In the genomic region with DNA sequence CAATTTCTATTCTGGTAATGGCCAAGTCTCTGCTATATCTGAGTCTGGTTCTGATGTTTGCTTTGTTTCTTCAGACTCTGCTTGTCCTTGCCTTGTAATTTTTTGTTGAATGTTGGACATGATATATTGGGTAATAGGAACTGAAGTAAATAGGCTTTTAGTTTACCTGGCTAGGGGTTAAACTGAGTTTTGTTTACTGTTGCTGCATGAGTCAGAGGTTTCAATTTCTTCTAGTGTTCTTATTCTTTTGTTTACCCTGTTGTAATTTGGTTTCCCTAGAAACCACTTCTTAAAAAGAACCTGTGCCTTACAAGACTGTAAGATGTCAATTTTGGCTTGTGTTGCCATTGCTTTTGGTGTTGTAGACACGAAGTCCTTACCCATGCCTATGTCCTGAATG, we compare ENCODE assay signal across 24 cellular contexts.
DNase-seq lines count a peak whose midpoint lies in the region; ATAC-seq, FAIRE-seq and TF ChIP-seq lines count a peak whose summit lies in the region.
"Had no signal": no experiment of that assay in that cellular context is flagged by ENCODE, and none has a peak within 500 bp of the region (broad histone marks: within the 10 kb centered on the region; RNA-seq: fewer than 3 reads in every experiment).

No MANE protein-coding gene starts in this region.

- no peak overlapping the region for H3K27ac ChIP-seq in suprapubic skin
- H3K27ac ChIP-seq in right cardiac atrium (ENCODE audit: low read length) = no peak overlapping the region
- H3K27ac ChIP-seq: parathyroid adenoma had no signal

- H3K4me3 ChIP-seq in bronchial epithelial cell (ENCODE audit: low read depth, low read length) = no peak overlapping the region
- no peak overlapping the region for H3K4me3 ChIP-seq in suprapubic skin
- H3K4me3 ChIP-seq in right cardiac atrium (ENCODE audit: low read length) = no peak overlapping the region
- H3K4me3 ChIP-seq: GM23338 had no signal

- WGBS in suprapubic skin = 77% methylated on average over 1 of the region's 1 CpG
- 75% methylated on average over 1 of the region's 1 CpG for WGBS in right cardiac atrium

- no peak for TF ChIP-seq POLR2A in suprapubic skin (IDR thresholded peaks at IDR 0.05)

- DNase-seq in bronchial epithelial cell (ENCODE audit: low read depth) (peak; percentile 45), NCI-H1694 treated with DMSO at 0.1 percent for 48 hours (lab: John Stamatoyannopoulos, UW) (no peak), suprapubic skin (ENCODE audit: low spot score in 2 of 2) (no peak), NCI-H748 treated with DMSO at 0.1 percent for 48 hours (lab: John Stamatoyannopoulos, UW) (no peak), right cardiac atrium (no peak)
- DNase-seq: activated CD4-positive, alpha-beta T cell treated with anti-CD3 and anti-CD28 coated beads, Interleukin-2, amount 50 U/mL, for 4 hours; activated naive CD4-positive, alpha-beta T cell; amygdala; CD8-positive, alpha-beta T cell; DMS79 treated with DMSO at 0.1 percent for 48 hours; effector CD8-positive, alpha-beta T cell; kidney; mesendoderm; natural killer cell; NCI-H1417 treated with DMSO at 0.1 percent for 48 hours; NCI-H226; small intestine; stimulated activated CD4-positive, alpha-beta T cell treated with anti-CD3 and anti-CD28 coated beads, Interleukin-4, amount 100 ng/mL, for 1 hour; SW 1271 had no signal

- no peaks in the 10 kb centered on the region for H3K4me1 ChIP-seq in suprapubic skin
- H3K4me1 ChIP-seq in right cardiac atrium (ENCODE audit: control insufficient read depth, insufficient read depth, low read length) = peaks cover 3% of the 10 kb centered on the region
- H3K4me1 ChIP-seq: parathyroid adenoma had no signal

- H3K36me3 ChIP-seq in bronchial epithelial cell (ENCODE audit: control insufficient read depth, insufficient read depth, low read length) = no peaks in the 10 kb centered on the region
- no peaks in the 10 kb centered on the region for H3K36me3 ChIP-seq in suprapubic skin

- H3K27me3 ChIP-seq in bronchial epithelial cell (ENCODE audit: control insufficient read depth, insufficient read depth, low read length) (no peaks in the 10 kb centered on the region), suprapubic skin (no peaks in the 10 kb centered on the region), right cardiac atrium (ENCODE audit: control insufficient read depth, insufficient read depth) (no peaks in the 10 kb centered on the region)

- intact Hi-C loops in right cardiac atrium (cut with DNase I) = no loop called here

- no peak for TF ChIP-seq EP300 in suprapubic skin (IDR thresholded peaks at IDR 0.05)

- TF ChIP-seq CTCF in bronchial epithelial cell (IDR thresholded peaks at IDR 0.05; ENCODE audit: insufficient read depth, low read length, severe bottlenecking) (no peak), suprapubic skin (IDR thresholded peaks at IDR 0.05) (no peak)

- no peaks in the 10 kb centered on the region for H3K9me3 ChIP-seq in suprapubic skin
- H3K9me3 ChIP-seq in right cardiac atrium (ENCODE audit: control insufficient read depth, low read length) = no peaks in the 10 kb centered on the region

- ATAC-seq in GM18519 (IDR thresholded peaks at IDR 0.05; ENCODE audit: low FRiP score, unreplicated experiment) = peak; percentile 49
- peak; percentile 48 for ATAC-seq in GM21381 (IDR thresholded peaks at IDR 0.05; ENCODE audit: unreplicated experiment)
- peak; percentile 62 for ATAC-seq in HG03196 (IDR thresholded peaks at IDR 0.05; ENCODE audit: unreplicated experiment)
- ATAC-seq in right cardiac atrium = no peak
- ATAC-seq: CD8-positive, alpha-beta T cell; GM23338; natural killer cell had no signal

- FAIRE-seq in bronchial epithelial cell (lab: Jason Lieb, UNC) = no peak
- FAIRE-seq: kidney, small intestine had no signal

Comparison
In these comparisons a context has a peak if more than half of its experiments do, and no peak if none do; other contexts are left out.
1. ATAC-seq: peak in GM18519 (single experiment), GM21381 (single experiment) and HG03196 (single experiment); none in right cardiac atrium (0 of 2).